Comparison of ENCODE assay signal across 17 cellular contexts in the genomic region with DNA sequence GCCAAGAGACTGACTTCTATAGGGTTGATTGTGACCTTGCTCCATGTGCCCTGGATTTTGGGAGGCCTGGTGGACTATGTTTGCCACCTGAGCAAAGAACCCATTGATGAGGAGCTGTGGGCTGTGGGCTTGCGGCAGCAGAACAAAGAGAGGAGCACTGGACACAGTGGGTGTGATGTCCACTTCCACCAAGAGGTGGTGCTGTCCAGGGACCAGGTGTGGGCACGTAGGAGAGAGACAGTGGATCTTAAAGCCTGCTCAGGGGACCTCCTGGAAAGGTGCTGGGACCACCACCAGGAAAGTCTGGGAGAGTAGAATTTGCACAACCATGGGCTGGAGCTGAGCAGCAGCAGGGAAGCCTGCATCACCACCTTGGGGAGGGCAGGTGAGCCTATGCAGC.
DNase-seq lines count a peak whose midpoint lies in the region; ATAC-seq and TF ChIP-seq lines count a peak whose summit lies in the region.
"Had no signal": no experiment of that assay in that cellular context is flagged by ENCODE, and none has a peak within 500 bp of the region (broad histone marks: within the 10 kb centered on the region; RNA-seq: fewer than 3 reads in every experiment).

No MANE protein-coding gene starts in this region.

- no peaks in the 10 kb centered on the region for H4K20me1 ChIP-seq in GM23248 (ENCODE audit: insufficient read depth)
- H4K20me1 ChIP-seq: BLaER1 had no signal

- no peaks in the 10 kb centered on the region for H3K9me2 ChIP-seq in GM23248 (ENCODE audit: insufficient read depth)

- H3K9me3 ChIP-seq in GM23248 (ENCODE audit: low read depth), result no peaks in the 10 kb centered on the region
- H3K9me3 ChIP-seq: BLaER1 had no signal

- H2AFZ ChIP-seq in GM23248, result no peak overlapping the region

- H3K9ac ChIP-seq in GM23248, result no peak overlapping the region
- H3K9ac ChIP-seq: BLaER1 had no signal

- no peak overlapping the region for H3K4me2 ChIP-seq in GM23248 (ENCODE audit: unreplicated experiment)
- H3K4me2 ChIP-seq: BLaER1 had no signal

- peak; percentile 61 for TF ChIP-seq CTCF in 22Rv1 (IDR thresholded peaks at IDR 0.05)
- TF ChIP-seq CTCF in foreskin fibroblast (IDR thresholded peaks at IDR 0.05; ENCODE audit: low read depth, low read length), result peak; percentile 16

- in situ Hi-C loops in GM23248 (cut with MboI), result no loop called here
- in situ Hi-C loops in SK-MEL-5 (cut with HindIII; ENCODE audit: low pct_unique_long_range_greater_than_20kb, low sequenced_read_pairs), result no loop called here

- H3K4me3 ChIP-seq in GM23248 (no peak overlapping the region), foreskin fibroblast (ENCODE audit: low read depth in 1 of 2, low read length in 2 of 2) (no peak overlapping the region)
- H3K4me3 ChIP-seq: BLaER1 had no signal

- H3K27me3 ChIP-seq in GM23248 (replicated peaks; ENCODE audit: insufficient read depth), result peaks cover 42% of the 10 kb centered on the region
- H3K27me3 ChIP-seq: BLaER1 had no signal

- no peaks in the 10 kb centered on the region for H3F3A ChIP-seq in GM23248 (ENCODE audit: insufficient read depth)

- H3K79me2 ChIP-seq in GM23248 (ENCODE audit: insufficient read depth), result no peaks in the 10 kb centered on the region

- H3K4me1 ChIP-seq in GM23248 (ENCODE audit: insufficient read depth), result no peaks in the 10 kb centered on the region
- H3K4me1 ChIP-seq: BLaER1 had no signal

- WGBS in GM23248 (ENCODE audit: low coverage in 1 of 2, low lambda C conversion rate in 2 of 2, missing lambda C conversion rate in 2 of 2), 2 experiments, result 61 to 80% methylated on average over 2 of the region's 2 CpGs

- DNase-seq in GM23248, result peak; percentile 11
- peak; percentile 9 for DNase-seq in SK-MEL-5 (ENCODE audit: low read depth, low spot score)
- no peak for DNase-seq in foreskin fibroblast
- DNase-seq in NCI-H2196 (lab: John Stamatoyannopoulos, UW; ENCODE audit: unreplicated experiment), result no peak
- DNase-seq in stimulated activated CD4-positive, alpha-beta T cell treated with anti-CD3 and anti-CD28 coated beads, Interleukin-4, amount 100 ng/mL, for 24 hours, result no peak
- DNase-seq in NCI-H1436 treated with DMSO at 0.1 percent for 48 hours (lab: John Stamatoyannopoulos, UW), result no peak
- DNase-seq: activated CD4-positive, alpha-beta T cell treated with anti-CD3 and anti-CD28 coated beads, Interleukin-2, amount 50 U/mL, for 48 hours; activated gamma-delta T cell treated with Interleukin-2 at 50 U/mL for 16 hours; caudate nucleus; immature natural killer cell; KBM-7; stimulated activated naive B cell treated with anti-CD40 and anti-IgM and Interleukin-4, amounts not matched to agents 10 μg/mL and 1 μg/mL and 100 μg/mL, for 72 hours; T-helper 1 cell had no signal

- no peak for ATAC-seq in GM21825 (IDR thresholded peaks at IDR 0.05; ENCODE audit: unreplicated experiment)
- ATAC-seq: esophagus mucosa; stimulated activated naive B cell treated with anti-CD40 and anti-IgM and Interleukin-4, amounts not matched to agents 10 μg/mL and 1 μg/mL and 100 μg/mL, for 72 hours had no signal

- H3K36me3 ChIP-seq in GM23248 (ENCODE audit: low read depth), result no peaks in the 10 kb centered on the region
- H3K36me3 ChIP-seq: BLaER1 had no signal

- no peak overlapping the region for H3K27ac ChIP-seq in 22Rv1
- H3K27ac ChIP-seq in GM23248, result no peak overlapping the region
- H3K27ac ChIP-seq: BLaER1 had no signal

Comparison
In these comparisons a context has a peak if more than half of its experiments do, and no peak if none do; other contexts are left out.
1. DNase-seq: peak in GM23248 (single experiment) and SK-MEL-5 (single experiment); none in foreskin fibroblast (0 of 2), NCI-H2196 (single experiment), stimulated activated CD4-positive, alpha-beta T cell treated with anti-CD3 and anti-CD28 coated beads, Interleukin-4, amount 100 ng/mL, for 24 hours (single experiment) and NCI-H1436 treated with DMSO at 0.1 percent for 48 hours (single experiment).